ENCODE assay signal across 14 cellular contexts in the genomic region with DNA sequence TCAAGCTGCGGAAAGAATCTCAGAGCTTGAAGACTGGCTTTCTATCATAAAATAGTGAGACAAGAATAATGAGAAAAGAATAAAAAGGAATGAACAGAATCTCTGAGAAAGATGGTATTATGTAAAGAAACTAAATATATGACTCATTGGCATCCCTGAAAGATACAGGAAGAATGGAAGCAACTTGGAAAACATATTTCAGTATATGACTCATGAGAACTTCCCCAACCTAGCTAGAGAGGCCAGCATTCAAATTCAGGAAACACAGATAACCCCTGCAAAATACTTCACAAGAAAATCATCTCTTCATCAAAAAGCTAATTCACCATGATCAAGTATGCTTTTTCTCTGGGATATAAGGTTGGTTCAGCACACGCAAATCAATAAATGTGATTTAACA.
DNase-seq lines count a peak whose midpoint lies in the region; ATAC-seq, FAIRE-seq and TF ChIP-seq lines count a peak whose summit lies in the region.
"Had no signal": no experiment of that assay in that cellular context is flagged by ENCODE, and none has a peak within 500 bp of the region (broad histone marks: within the 10 kb centered on the region; RNA-seq: fewer than 3 reads in every experiment).

No MANE protein-coding gene starts in this region.

- H2AFZ ChIP-seq in endothelial cell of umbilical vein (ENCODE audit: low read depth, low read length): no peak overlapping the region

- no peaks in the 10 kb centered on the region for H3K27me3 ChIP-seq in endothelial cell of umbilical vein (ENCODE audit: control insufficient read depth in 2 of 2, insufficient read depth in 2 of 2, low read length in 2 of 2)

- TF ChIP-seq POLR2A in endothelial cell of umbilical vein (IDR thresholded peaks at IDR 0.05; ENCODE audit: low read depth, low read length): no peak

- no peaks in the 10 kb centered on the region for H3K36me3 ChIP-seq in endothelial cell of umbilical vein (ENCODE audit: control insufficient read depth in 2 of 2, extremely low read depth in 1 of 2, insufficient read depth in 2 of 2, low read length in 2 of 2)
- H3K36me3 ChIP-seq: prostate gland had no signal

- CTCF ChIA-PET in endothelial cell of umbilical vein (lab: Charles Lee): interaction anchor here (1.4 kb wide), 2 partner anchors 16 to 59 kb away, joined by 3 read pairs; no protein-coding TSS in a partner anchor

- intact Hi-C loops in endothelial cell of umbilical vein (cut with micrococcal nuclease): loop anchor here (1.0 to 2.0 kb wide), 2 partner anchors 17 to 189 kb away; no protein-coding TSS in a partner anchor

- FAIRE-seq in endothelial cell of umbilical vein (lab: Jason Lieb, UNC): peak; percentile 80
- FAIRE-seq: islet of Langerhans had no signal

- peak overlapping the region; percentile 70 for H3K4me2 ChIP-seq in endothelial cell of umbilical vein (ENCODE audit: insufficient read depth, low read length)

- DNase-seq in EL (peak; percentile 81), RPMI7951 (ENCODE audit: low read depth) (peak; percentile 45), endothelial cell of umbilical vein (ENCODE audit: low read depth, low spot score) (peak; percentile 67), pulmonary artery endothelial cell (ENCODE audit: low read depth, low spot score) (peak; percentile 55), T-helper 9 cell (no peak)
- DNase-seq in stimulated activated naive CD4-positive, alpha-beta T cell treated with Interleukin-2 at 50 U/mL for 16 hours (lab: John Stamatoyannopoulos, UW): no peak
- no peak for DNase-seq in stimulated activated CD4-positive, alpha-beta T cell treated with anti-CD3 and anti-CD28 coated beads, Interleukin-4, amount 100 ng/mL, for 4 hours
- DNase-seq: activated CD4-positive, alpha-beta T cell treated with anti-CD3 and anti-CD28 coated beads for 1 hour; activated naive CD8-positive, alpha-beta T cell treated with anti-CD3 and anti-CD28 coated beads for 36 hours; activated T-cell treated with anti-CD3 and anti-CD28 coated beads for 4 hours had no signal

- no peaks in the 10 kb centered on the region for H3K79me2 ChIP-seq in endothelial cell of umbilical vein (ENCODE audit: control insufficient read depth, insufficient read depth, low read length)

- H3K4me1 ChIP-seq in endothelial cell of umbilical vein (ENCODE audit: control insufficient read depth, extremely low read depth, insufficient read depth, low read length): peaks cover 19% of the 10 kb centered on the region
- H3K4me1 ChIP-seq: prostate gland had no signal

- no TSS peak for BruUV-seq in endothelial cell of umbilical vein (replicated peaks; lab: Mats Ljungman, UMichigan)

- no peak for ATAC-seq in GM21786 (IDR thresholded peaks at IDR 0.05; ENCODE audit: unreplicated experiment)

- dilution Hi-C loops in endothelial cell of umbilical vein (cut with MboI; ENCODE audit: extremely low pct_ligation_motif_present, low sequenced_read_pairs): no loop called here

- H3K27ac ChIP-seq in endothelial cell of umbilical vein (ENCODE audit: insufficient read depth, low read depth, low read length): peak overlapping the region; percentile 66
- H3K27ac ChIP-seq: coronary artery, prostate gland had no signal

- no peaks in the 10 kb centered on the region for H3K9me1 ChIP-seq in endothelial cell of umbilical vein (replicated peaks; ENCODE audit: control insufficient read depth, extremely low read depth, insufficient read depth, low read length)

- POLR2A ChIA-PET in endothelial cell of umbilical vein (lab: Charles Lee): no interaction called here

- no peaks in the 10 kb centered on the region for H4K20me1 ChIP-seq in endothelial cell of umbilical vein (replicated peaks; ENCODE audit: control insufficient read depth, extremely low read depth, insufficient read depth, low read length)

- no peak for TF ChIP-seq CTCF in endothelial cell of umbilical vein (IDR thresholded peaks at IDR 0.05; ENCODE audit: extremely low read depth in 1 of 2, insufficient read depth in 1 of 2, low read depth in 1 of 2, low read length in 2 of 2)

- no peaks in the 10 kb centered on the region for H3K9me3 ChIP-seq in endothelial cell of umbilical vein (replicated peaks; ENCODE audit: control insufficient read depth, insufficient read depth, low read length)
- H3K9me3 ChIP-seq: prostate gland had no signal

- H3K9ac ChIP-seq in endothelial cell of umbilical vein (replicated peaks; ENCODE audit: extremely low read depth, insufficient read depth, low read length): no peak overlapping the region

- H3K4me3 ChIP-seq in endothelial cell of umbilical vein (replicated peaks in 1 of 3; ENCODE audit: insufficient read depth in 1 of 3, low read depth in 1 of 3, low read length in 3 of 3): no peak overlapping the region
- H3K4me3 ChIP-seq: coronary artery, prostate gland had no signal

TF ChIP-seq in endothelial cell of umbilical vein, 7 proteins besides CTCF, POLR2A, EP300 and RAD21:
- TF ChIP-seq FOS (IDR thresholded peaks at IDR 0.05; ENCODE audit: borderline replicate concordance, insufficient read depth, low read length): peak; percentile 94
- peak; percentile 51 for TF ChIP-seq GATA2 (IDR thresholded peaks at IDR 0.05; ENCODE audit: insufficient read depth, insufficient read length, low read depth, low read length)
- TF ChIP-seq, protein P1, sequence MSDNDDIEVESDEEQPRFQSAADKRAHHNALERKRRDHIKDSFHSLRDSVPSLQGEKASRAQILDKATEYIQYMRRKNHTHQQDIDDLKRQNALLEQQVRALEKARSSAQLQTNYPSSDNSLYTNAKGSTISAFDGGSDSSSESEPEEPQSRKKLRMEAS (IDR thresholded peaks at IDR 0.05; ENCODE audit: insufficient read depth, insufficient read length): no peak
- TF ChIP-seq POLR2AphosphoS5 (IDR thresholded peaks at IDR 0.05; ENCODE audit: insufficient read depth, low read depth, low read length): peak; percentile 48
- no peak for TF ChIP-seq MYC (IDR thresholded peaks at IDR 0.05; ENCODE audit: low read depth, low read length)
- peak; percentile 92 for TF ChIP-seq JUN (IDR thresholded peaks at IDR 0.05; ENCODE audit: borderline replicate concordance, insufficient read depth, insufficient read length, low read depth)
- no peak for TF ChIP-seq EZH2 (IDR thresholded peaks at IDR 0.05; ENCODE audit: borderline replicate concordance, low read depth, low read length, severe bottlenecking)

Comparison
In these comparisons a context has a peak if more than half of its experiments do, and no peak if none do; other contexts are left out.
1. DNase-seq: peak in EL (single experiment), RPMI7951 (single experiment), endothelial cell of umbilical vein (single experiment) and pulmonary artery endothelial cell (single experiment); none in T-helper 9 cell (single experiment), stimulated activated naive CD4-positive, alpha-beta T cell treated with Interleukin-2 at 50 U/mL for 16 hours (single experiment) and stimulated activated CD4-positive, alpha-beta T cell treated with anti-CD3 and anti-CD28 coated beads, Interleukin-4, amount 100 ng/mL, for 4 hours (0 of 2).